11 cellular contexts compared by ENCODE assay signal in the genomic region with DNA sequence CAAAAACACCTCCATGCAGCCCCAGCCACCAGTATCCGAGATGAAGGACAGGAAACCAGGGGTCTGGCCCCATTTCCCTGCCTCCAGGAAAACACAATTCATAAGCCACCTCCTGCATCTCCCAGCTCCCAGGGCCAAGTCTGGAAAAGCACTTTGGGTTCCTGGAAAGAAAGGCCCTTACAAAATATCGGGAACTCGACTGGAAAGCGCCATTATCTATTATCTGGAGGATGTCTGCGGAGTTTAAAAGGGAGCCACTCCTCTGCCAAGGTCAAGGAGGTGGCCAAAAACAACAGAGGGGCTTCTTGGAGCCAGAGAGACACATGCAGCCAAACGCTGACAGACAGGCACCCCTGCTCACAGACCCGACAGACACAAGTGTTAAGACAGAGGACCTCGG. TPM values are rescaled to one million over a fixed set of nuclear protein-coding genes. Genes with fewer than 3 reads are reported as not detected.
A peak's percentile ranks its signal among the peaks of the same experiment; 100 is the strongest.
DNase-seq lines count a peak whose midpoint lies in the region; ATAC-seq and TF ChIP-seq lines count a peak whose summit lies in the region.
"Had no signal": no experiment of that assay in that cellular context is flagged by ENCODE, and none has a peak within 500 bp of the region (broad histone marks: within the 10 kb centered on the region; RNA-seq: fewer than 3 reads in every experiment).

No MANE protein-coding gene starts in this region.

- peaks cover 40% of the 10 kb centered on the region for H3F3A ChIP-seq in GM23248 (ENCODE audit: insufficient read depth)

- peak overlapping the region; percentile 85 to 86 for H3K27ac Mint-ChIP-seq in activated naive CD4-positive, alpha-beta T cell treated with anti-CD3 and anti-CD28 coated beads, Interleukin-2, amount 50 U/mL, for 72 hours
- no peak overlapping the region for H3K27ac Mint-ChIP-seq in stimulated activated effector memory CD8-positive, alpha-beta T cell treated with anti-CD3 and anti-CD28 coated beads, Interleukin-12 subunit alpha, Interleukin-12 subunit beta, amount 100 ng/mL, for 72 hours

- peaks cover 100% of the 10 kb centered on the region for H3K79me2 ChIP-seq in GM23248 (ENCODE audit: insufficient read depth)

- no peaks in the 10 kb centered on the region for H3K9me2 ChIP-seq in GM23248 (ENCODE audit: insufficient read depth)

- TF ChIP-seq POLR2A in gastroesophageal sphincter (IDR thresholded peaks at IDR 0.05), result no peak

- peak overlapping the region; percentile 17 for H3K4me2 ChIP-seq in GM23248 (ENCODE audit: unreplicated experiment)
- peak overlapping the region; percentile 15 for H3K4me2 ChIP-seq in skeletal muscle satellite cell (ENCODE audit: low read length)

- no peaks in the 10 kb centered on the region for H3K9me3 ChIP-seq in GM23248 (ENCODE audit: low read depth)
- no peaks in the 10 kb centered on the region for H3K9me3 ChIP-seq in gastroesophageal sphincter
- no peaks in the 10 kb centered on the region for H3K9me3 ChIP-seq in skeletal muscle satellite cell (replicated peaks; ENCODE audit: low read length)

- no peak for TF ChIP-seq EP300 in gastroesophageal sphincter (IDR thresholded peaks at IDR 0.05)

- peaks cover 50% of the 10 kb centered on the region for H3K4me1 ChIP-seq in GM23248 (ENCODE audit: insufficient read depth)
- peaks cover 12 to 100% (median 87%) of the 10 kb centered on the region in 3 donors for H3K4me1 ChIP-seq in gastroesophageal sphincter
- peaks cover 70% of the 10 kb centered on the region for H3K4me1 ChIP-seq in skeletal muscle satellite cell (ENCODE audit: control insufficient read depth, insufficient read depth, low read length)

- H3K4me3 Mint-ChIP-seq in stimulated activated effector memory CD8-positive, alpha-beta T cell treated with anti-CD3 and anti-CD28 coated beads, Interleukin-12 subunit alpha, Interleukin-12 subunit beta, amount 100 ng/mL, for 72 hours, result no peak overlapping the region
- H3K4me3 Mint-ChIP-seq: neural crest cell had no signal

- DNase-seq in GM23248 (no peak), HT-29 (ENCODE audit: low spot score) (no peak), Ammon's horn (ENCODE audit: low spot score) (no peak)
- no peak for DNase-seq in activated naive CD4-positive, alpha-beta T cell treated with anti-CD3 and anti-CD28 coated beads, Interleukin-2, amount 50 U/mL, for 72 hours (ENCODE audit: low spot score in 2 of 2)
- DNase-seq in stimulated activated effector memory CD8-positive, alpha-beta T cell treated with anti-CD3 and anti-CD28 coated beads, Interleukin-12 subunit alpha, Interleukin-12 subunit beta, amount 100 ng/mL, for 72 hours (ENCODE audit: low spot score in 2 of 2), result no peak
- DNase-seq: activated T-cell treated with anti-CD3 and anti-CD28 coated beads for 4 hours, NCI-H1694 treated with DMSO at 0.1 percent for 48 hours had no signal

- peaks cover under 1 to 39% of the 10 kb centered on the region in 2 donors for H3K36me3 Mint-ChIP-seq in activated naive CD4-positive, alpha-beta T cell treated with anti-CD3 and anti-CD28 coated beads, Interleukin-2, amount 50 U/mL, for 72 hours
- H3K36me3 Mint-ChIP-seq in stimulated activated effector memory CD8-positive, alpha-beta T cell treated with anti-CD3 and anti-CD28 coated beads, Interleukin-12 subunit alpha, Interleukin-12 subunit beta, amount 100 ng/mL, for 72 hours, result no peaks in the 10 kb centered on the region

- H3K36me3 ChIP-seq in GM23248 (ENCODE audit: low read depth) (peaks cover 32% of the 10 kb centered on the region; the same call in 1 of the 2 replicates), gastroesophageal sphincter (peaks cover 0 to 21% of the 10 kb centered on the region in 2 donors), skeletal muscle satellite cell (ENCODE audit: insufficient read depth, low read length) (peaks cover 80% of the 10 kb centered on the region)

- peaks cover 49% of the 10 kb centered on the region for H3K4me1 Mint-ChIP-seq in stimulated activated effector memory CD8-positive, alpha-beta T cell treated with anti-CD3 and anti-CD28 coated beads, Interleukin-12 subunit alpha, Interleukin-12 subunit beta, amount 100 ng/mL, for 72 hours

- WGBS in GM23248 (ENCODE audit: low coverage in 1 of 2, low lambda C conversion rate in 2 of 2, missing lambda C conversion rate in 2 of 2), 2 experiments, result 22 to 23% methylated on average over 8 of the region's 8 CpGs
- 21% methylated on average over 4 to 7 of the region's 8 CpGs for WGBS in gastroesophageal sphincter (ENCODE audit: low coverage in 1 of 2), 2 donors

- H4K20me1 ChIP-seq in GM23248 (ENCODE audit: insufficient read depth), result peaks cover 93% of the 10 kb centered on the region

- no peak overlapping the region for H2AFZ ChIP-seq in GM23248

- in situ Hi-C loops in GM23248 (cut with MboI), result no loop called here

- H3K27ac ChIP-seq in GM23248 (peak overlapping the region; percentile 32), gastroesophageal sphincter (peak overlapping the region; percentile 77 to 100 (median 98))

- ATAC-seq in activated naive CD4-positive, alpha-beta T cell treated with anti-CD3 and anti-CD28 coated beads, Interleukin-2, amount 50 U/mL, for 72 hours, result no peak
- ATAC-seq in gastroesophageal sphincter (no peak), HG02885 (IDR thresholded peaks at IDR 0.05; ENCODE audit: poor library complexity, unreplicated experiment) (no peak)
- ATAC-seq in stimulated activated effector memory CD8-positive, alpha-beta T cell treated with anti-CD3 and anti-CD28 coated beads, Interleukin-12 subunit alpha, Interleukin-12 subunit beta, amount 100 ng/mL, for 72 hours, result no peak

- H3K4me3 ChIP-seq in GM23248, result no peak overlapping the region
- peak overlapping the region in 1 of 2 donors; percentile 15 for H3K4me3 ChIP-seq in gastroesophageal sphincter
- no peak overlapping the region for H3K4me3 ChIP-seq in skeletal muscle satellite cell (ENCODE audit: low read length)

- TF ChIP-seq CTCF in gastroesophageal sphincter (IDR thresholded peaks at IDR 0.05), result no peak

- no peaks in the 10 kb centered on the region for H3K27me3 ChIP-seq in GM23248 (replicated peaks; ENCODE audit: insufficient read depth)
- no peaks in the 10 kb centered on the region for H3K27me3 ChIP-seq in gastroesophageal sphincter
- H3K27me3 ChIP-seq in skeletal muscle satellite cell (ENCODE audit: control insufficient read depth, insufficient read depth, low read length), result no peaks in the 10 kb centered on the region

- H3K9ac ChIP-seq in GM23248 (peak overlapping the region; percentile 38; the same call in 1 of the 2 replicates), skeletal muscle satellite cell (ENCODE audit: low read depth, low read length) (no peak overlapping the region)

- peaks cover 0 to 15% of the 10 kb centered on the region in 2 donors for H3K9me3 Mint-ChIP-seq in activated naive CD4-positive, alpha-beta T cell treated with anti-CD3 and anti-CD28 coated beads, Interleukin-2, amount 50 U/mL, for 72 hours
- no peaks in the 10 kb centered on the region for H3K9me3 Mint-ChIP-seq in stimulated activated effector memory CD8-positive, alpha-beta T cell treated with anti-CD3 and anti-CD28 coated beads, Interleukin-12 subunit alpha, Interleukin-12 subunit beta, amount 100 ng/mL, for 72 hours
- H3K9me3 Mint-ChIP-seq: neural crest cell had no signal

RNA-seq across cellular contexts. Expression of a gene that starts 9.8 kb away (rescaled TPM):
- total RNA-seq in GM23248 (2014; rRNA removed; shearing (Covaris generic)), result 403 and 414 TPM in 2 replicates
- polyA plus RNA-seq in GM23248 (2016; fragmentation: Nextera tagmentation; extraction: Ambion mirVana), result 593 and 597 TPM in 2 replicates
- total RNA-seq in activated naive CD4-positive, alpha-beta T cell treated with anti-CD3 and anti-CD28 coated beads, Interleukin-2, amount 50 U/mL, for 72 hours, result 100 to 1,000 TPM; 106 to 120 TPM
- 1,000 to 10,000 TPM in 2 of 4 donors, 100 to 1,000 TPM in 2; 776 to 1,910 (median 969) TPM for total RNA-seq in gastroesophageal sphincter
- 110 and 141 TPM in 2 replicates for total RNA-seq in skeletal muscle satellite cell (2012; rRNA removed)
- total RNA-seq in HT-29 (2014; rRNA removed; shearing (Covaris generic)), result 104 and 115 TPM in 2 replicates
